ENCODE assay signal across 2 cellular contexts in the genomic region with DNA sequence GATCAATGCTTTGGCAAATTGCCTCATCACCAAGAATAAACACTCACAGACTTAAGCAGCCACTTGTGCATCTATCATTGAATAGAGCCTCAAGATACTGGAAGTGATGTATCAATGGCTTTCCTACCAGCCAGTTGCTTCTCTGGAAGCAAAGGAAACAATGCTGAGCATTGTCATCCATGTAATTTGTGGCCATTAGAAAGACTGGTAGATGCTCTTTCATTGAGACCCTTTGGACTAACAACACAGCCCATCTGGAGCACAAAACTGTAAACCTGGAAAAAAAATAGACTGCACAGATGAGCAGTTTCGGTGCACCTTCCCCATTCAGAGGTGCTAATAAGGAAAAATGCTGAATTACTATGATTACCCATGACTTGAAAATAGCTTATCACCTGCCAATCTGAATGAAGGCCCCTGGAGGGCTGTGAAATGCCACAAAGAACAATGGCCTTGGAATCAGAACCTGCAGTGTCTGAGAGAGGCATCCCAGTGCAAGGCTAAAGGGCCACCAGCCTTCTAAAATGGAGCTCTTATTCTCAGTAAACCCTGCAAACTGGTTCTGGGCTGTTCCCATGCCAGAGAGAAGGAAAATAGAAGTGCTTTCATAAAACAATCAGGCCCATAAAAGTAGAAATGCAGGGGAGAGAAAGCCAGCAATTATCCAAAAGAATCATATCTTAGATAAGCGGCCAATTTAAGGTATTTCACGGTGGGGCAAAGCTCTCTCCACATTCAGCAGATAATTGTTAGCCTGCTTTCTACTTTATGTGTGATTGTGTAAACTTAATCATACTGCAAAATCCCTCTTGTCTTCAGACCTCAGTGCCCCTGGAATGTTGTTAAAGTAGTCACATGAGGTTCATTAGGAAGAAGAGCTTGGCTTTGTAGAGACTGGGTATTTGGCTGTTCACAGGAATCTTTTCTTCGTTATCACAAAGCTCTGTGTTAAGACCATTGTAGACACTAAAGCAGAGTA.
A peak's percentile ranks its signal among the peaks of the same experiment; 100 is the strongest.
TF ChIP-seq lines count a peak whose summit lies in the region.

No MANE protein-coding gene starts in this region.

TF ChIP-seq in HEK293, 187 proteins besides CTCF, POLR2A, EP300 and RAD21 (continued from another document):
- TF ChIP-seq SP7 (tag by site-specific recombination; IDR thresholded peaks at IDR 0.05) = peak; percentile 95
- TF ChIP-seq ZNF335 (tag by site-specific recombination; conservative IDR thresholded peaks at IDR 0.05) = no peak
- peak; percentile 68; the same call in 1 of the 2 replicates for TF ChIP-seq OSR2 (tag by site-specific recombination; IDR thresholded peaks at IDR 0.05)
- TF ChIP-seq MZF1 (tag by site-specific recombination; IDR thresholded peaks at IDR 0.05; ENCODE audit: borderline replicate concordance) = peak; percentile 34; the same call in 1 of the 2 replicates
- TF ChIP-seq ZNF341 (tag by site-specific recombination; IDR thresholded peaks at IDR 0.05; ENCODE audit: low read depth) = peak; percentile 39; the same call in 1 of the 2 replicates
- 0 out of 2 replicates have a peak, but pooled peaks have one; percentile 42 for TF ChIP-seq ZBTB44 (tag by site-specific recombination; IDR thresholded peaks at IDR 0.05)
- peak; percentile 60 for TF ChIP-seq ZNF18 (tag by site-specific recombination; IDR thresholded peaks at IDR 0.05)
- 0 out of 2 replicates have a peak, but pooled peaks have one; percentile 19 for TF ChIP-seq FEZF1 (tag by site-specific recombination; IDR thresholded peaks at IDR 0.05)
- TF ChIP-seq ZNF639 (tag by site-specific recombination; IDR thresholded peaks at IDR 0.05) = no peak
- TF ChIP-seq, protein P1, sequence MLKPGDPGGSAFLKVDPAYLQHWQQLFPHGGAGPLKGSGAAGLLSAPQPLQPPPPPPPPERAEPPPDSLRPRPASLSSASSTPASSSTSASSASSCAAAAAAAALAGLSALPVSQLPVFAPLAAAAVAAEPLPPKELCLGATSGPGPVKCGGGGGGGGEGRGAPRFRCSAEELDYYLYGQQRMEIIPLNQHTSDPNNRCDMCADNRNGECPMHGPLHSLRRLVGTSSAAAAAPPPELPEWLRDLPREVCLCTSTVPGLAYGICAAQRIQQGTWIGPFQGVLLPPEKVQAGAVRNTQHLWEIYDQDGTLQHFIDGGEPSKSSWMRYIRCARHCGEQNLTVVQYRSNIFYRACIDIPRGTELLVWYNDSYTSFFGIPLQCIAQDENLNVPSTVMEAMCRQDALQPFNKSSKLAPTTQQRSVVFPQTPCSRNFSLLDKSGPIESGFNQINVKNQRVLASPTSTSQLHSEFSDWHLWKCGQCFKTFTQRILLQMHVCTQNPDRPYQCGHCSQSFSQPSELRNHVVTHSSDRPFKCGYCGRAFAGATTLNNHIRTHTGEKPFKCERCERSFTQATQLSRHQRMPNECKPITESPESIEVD (tag by site-specific recombination; IDR thresholded peaks at IDR 0.05) = peak; percentile 89
- TF ChIP-seq, protein P2, sequence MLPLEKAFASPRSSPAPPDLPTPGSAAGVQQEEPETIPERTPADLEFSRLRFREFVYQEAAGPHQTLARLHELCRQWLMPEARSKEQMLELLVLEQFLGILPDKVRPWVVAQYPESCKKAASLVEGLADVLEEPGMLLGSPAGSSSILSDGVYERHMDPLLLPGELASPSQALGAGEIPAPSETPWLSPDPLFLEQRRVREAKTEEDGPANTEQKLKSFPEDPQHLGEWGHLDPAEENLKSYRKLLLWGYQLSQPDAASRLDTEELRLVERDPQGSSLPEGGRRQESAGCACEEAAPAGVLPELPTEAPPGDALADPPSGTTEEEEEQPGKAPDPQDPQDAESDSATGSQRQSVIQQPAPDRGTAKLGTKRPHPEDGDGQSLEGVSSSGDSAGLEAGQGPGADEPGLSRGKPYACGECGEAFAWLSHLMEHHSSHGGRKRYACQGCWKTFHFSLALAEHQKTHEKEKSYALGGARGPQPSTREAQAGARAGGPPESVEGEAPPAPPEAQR (tag by site-specific recombination; IDR thresholded peaks at IDR 0.05) = no peak
- peak; percentile 42; the same call in 1 of the 2 replicates for TF ChIP-seq ZXDB (tag by site-specific recombination; IDR thresholded peaks at IDR 0.05)
- TF ChIP-seq ZNF596 (tag by site-specific recombination; IDR thresholded peaks at IDR 0.05) = peak; percentile 57; the same call in 1 of the 2 replicates

TF ChIP-seq in neural cell, 6 proteins besides CTCF, POLR2A, EP300 and RAD21 (continued from another document):
- TF ChIP-seq REST (IDR thresholded peaks at IDR 0.05; ENCODE audit: borderline replicate concordance) = peak; percentile 79
